In the genomic region with DNA sequence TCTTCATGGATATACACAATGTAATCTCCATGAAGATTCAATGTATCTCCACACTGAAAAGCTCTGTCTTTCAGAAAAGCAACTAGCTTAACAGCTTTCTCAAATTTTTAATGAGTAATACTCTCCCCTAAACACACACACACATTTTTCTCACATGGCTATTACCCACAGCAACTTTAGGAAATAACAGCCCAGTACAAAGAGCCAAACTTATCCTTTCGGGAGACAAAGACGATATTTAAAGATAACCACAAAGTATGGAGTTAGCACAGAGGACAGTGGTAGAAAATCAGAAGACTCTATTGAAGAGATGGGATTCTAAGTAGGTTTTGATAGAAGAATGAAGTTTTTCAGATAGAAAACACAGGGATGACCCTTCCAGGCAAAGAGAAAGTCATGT, we compare ENCODE assay signal across 31 cellular contexts.
DNase-seq lines count a peak whose midpoint lies in the region; ATAC-seq and TF ChIP-seq lines count a peak whose summit lies in the region.
"Had no signal": no experiment of that assay in that cellular context is flagged by ENCODE, and none has a peak within 500 bp of the region (broad histone marks: within the 10 kb centered on the region; RNA-seq: fewer than 3 reads in every experiment).

No MANE protein-coding gene starts in this region.

- no peaks in the 10 kb centered on the region for H3K36me3 ChIP-seq in PC-3 (ENCODE audit: low read depth, low read length)
- H3K36me3 ChIP-seq: colonic mucosa, gastroesophageal sphincter, sigmoid colon, thyroid gland, WERI-Rb-1 had no signal

- H2AFZ ChIP-seq in PC-3 (ENCODE audit: low read length): no peak overlapping the region

- H3K27me3 ChIP-seq in PC-3 (ENCODE audit: low read length): no peaks in the 10 kb centered on the region
- H3K27me3 ChIP-seq: colonic mucosa, gastroesophageal sphincter, sigmoid colon, thyroid gland had no signal

- intact Hi-C loops in PC-3 (cut with micrococcal nuclease): no loop called here

- DNase-seq in COLO829 (ENCODE audit: low spot score) (peak; percentile 89), PC-3 (no peak), cardiac fibroblast (ENCODE audit: low read depth in 2 of 2) (peak; percentile 33 to 52), omental fat pad (ENCODE audit: low spot score) (no peak), dermis blood vessel endothelial cell (no peak), progenitor cell of endocrine pancreas (ENCODE audit: low spot score, unreplicated experiment) (no peak)
- no peak for DNase-seq in effector memory CD8-positive, alpha-beta T cell
- DNase-seq: activated CD4-positive, alpha-beta T cell treated with anti-CD3 and anti-CD28 coated beads for 48 hours; activated gamma-delta T cell treated with Interleukin-2 at 50 U/mL for 16 hours; activated naive CD8-positive, alpha-beta T cell treated with anti-CD3 and anti-CD28 coated beads, Interleukin-2, amount 50 U/mL, for 24 hours; activated T-cell treated with anti-CD3 and anti-CD28 coated beads, Interleukin-2, amount 50 U/mL, for 4 hours; CD4-positive, alpha-beta memory T cell; colonic mucosa; effector memory CD4-positive, alpha-beta T cell; erythroblast; H9; KG1; MM.1S; NCI-H2029; NCI-H2227 treated with DMSO at 0.1 percent for 48 hours; NCI-H69; RPMI8226; thyroid gland; WERI-Rb-1 had no signal

- POLR2A ChIA-PET in PC-3 (lab: Charles Lee; ENCODE audit: unreplicated experiment): interaction anchor here (0.5 to 0.6 kb wide), 3 partner anchors 213 to 493 kb away, joined by 3 to 13 read pairs (median 11); partner anchors contain the start of gene TRIB2

- H3K36me3 Mint-ChIP-seq in effector memory CD8-positive, alpha-beta T cell (ENCODE audit: insufficient read depth): no peaks in the 10 kb centered on the region
- H3K36me3 Mint-ChIP-seq in progenitor cell of endocrine pancreas (ENCODE audit: insufficient read depth): no peaks in the 10 kb centered on the region
- H3K36me3 Mint-ChIP-seq: CD4-positive, alpha-beta memory T cell had no signal

- H3K79me2 ChIP-seq in PC-3 (ENCODE audit: low read length): no peaks in the 10 kb centered on the region

- peaks cover 10% of the 10 kb centered on the region for H3F3A ChIP-seq in PC-3 (ENCODE audit: low read length, unreplicated experiment)

- BruUV-seq in PC-3 (replicated peaks; lab: Mats Ljungman, UMichigan): no TSS peak

- H3K4me3 ChIP-seq in PC-3 (ENCODE audit: low read length): no peak overlapping the region
- no peak overlapping the region for H3K4me3 ChIP-seq in cardiac fibroblast (replicated peaks in 1 of 2; ENCODE audit: low read depth in 2 of 2, low read length in 2 of 2)
- H3K4me3 ChIP-seq: colonic mucosa, gastroesophageal sphincter, psoas muscle, sigmoid colon, SK-N-MC, thyroid gland had no signal

- peaks cover 66% of the 10 kb centered on the region for H3K4me1 ChIP-seq in PC-3 (ENCODE audit: insufficient read depth, low read length)
- H3K4me1 ChIP-seq: psoas muscle had no signal

- H3K9ac ChIP-seq in PC-3 (ENCODE audit: low read length): no peak overlapping the region

- no peak overlapping the region for H3K4me3 Mint-ChIP-seq in effector memory CD8-positive, alpha-beta T cell
- H3K4me3 Mint-ChIP-seq in progenitor cell of endocrine pancreas (ENCODE audit: low read depth): no peak overlapping the region
- H3K4me3 Mint-ChIP-seq: activated naive CD8-positive, alpha-beta T cell treated with anti-CD3 and anti-CD28 coated beads, Interleukin-2, amount 50 U/mL, for 24 hours; activated T-cell treated with anti-CD3 and anti-CD28 coated beads, Interleukin-2, amount 50 U/mL, for 4 hours; CD4-positive, alpha-beta memory T cell; H9; stimulated activated naive CD8-positive, alpha-beta T cell treated with anti-CD3 and anti-CD28 coated beads, Interleukin-15, Interleukin-2, amounts not matched to agents 100 ng/mL and 50 ng/mL, for 24 hours; T-helper 2 cell treated with Interferon-gamma antibody and Interleukin-4, amounts not matched to agents 5 μg/mL and 100 μg/mL, for 36 hours had no signal

- H3K9me3 Mint-ChIP-seq in effector memory CD8-positive, alpha-beta T cell: no peaks in the 10 kb centered on the region
- no peaks in the 10 kb centered on the region for H3K9me3 Mint-ChIP-seq in progenitor cell of endocrine pancreas (ENCODE audit: low read depth)
- H3K9me3 Mint-ChIP-seq: activated naive CD8-positive, alpha-beta T cell treated with anti-CD3 and anti-CD28 coated beads, Interleukin-2, amount 50 U/mL, for 24 hours; activated T-cell treated with anti-CD3 and anti-CD28 coated beads, Interleukin-2, amount 50 U/mL, for 4 hours; CD4-positive, alpha-beta memory T cell; H9; T-helper 2 cell treated with Interferon-gamma antibody and Interleukin-4, amounts not matched to agents 5 μg/mL and 100 μg/mL, for 36 hours had no signal

- TF ChIP-seq CTCF in PC-3 (conservative IDR thresholded peaks at IDR 0.05; ENCODE audit: low read depth, low read length) (no peak), cardiac fibroblast (IDR thresholded peaks at IDR 0.05; ENCODE audit: low read depth, low read length) (no peak), omental fat pad (IDR thresholded peaks at IDR 0.05) (no peak), progenitor cell of endocrine pancreas (IDR thresholded peaks at IDR 0.05; ENCODE audit: unreplicated experiment) (no peak)

- no peaks in the 10 kb centered on the region for H3K9me2 ChIP-seq in PC-3 (replicated peaks; ENCODE audit: low read length)

- no peaks in the 10 kb centered on the region for H3K9me3 ChIP-seq in PC-3 (ENCODE audit: low read length)
- H3K9me3 ChIP-seq: colonic mucosa, gastroesophageal sphincter, psoas muscle, sigmoid colon, thyroid gland had no signal

- H3K4me2 ChIP-seq in PC-3 (ENCODE audit: low read length): no peak overlapping the region

- H3K27me3 Mint-ChIP-seq in effector memory CD8-positive, alpha-beta T cell: peaks cover 0 to 29% of the 10 kb centered on the region in 2 donors
- H3K27me3 Mint-ChIP-seq in progenitor cell of endocrine pancreas: no peaks in the 10 kb centered on the region
- H3K27me3 Mint-ChIP-seq: stimulated activated naive CD8-positive, alpha-beta T cell treated with anti-CD3 and anti-CD28 coated beads, Interleukin-15, Interleukin-2, amounts not matched to agents 100 ng/mL and 50 ng/mL, for 24 hours had no signal

- ATAC-seq in PC-3 (no peak), omental fat pad (ENCODE audit: low FRiP score) (peak; percentile 3), HG03039 (IDR thresholded peaks at IDR 0.05; ENCODE audit: unreplicated experiment) (no peak)
- ATAC-seq in effector memory CD8-positive, alpha-beta T cell (replicated peaks): no peak
- ATAC-seq: activated naive CD8-positive, alpha-beta T cell treated with anti-CD3 and anti-CD28 coated beads, Interleukin-2, amount 50 U/mL, for 24 hours; activated T-cell treated with anti-CD3 and anti-CD28 coated beads, Interleukin-2, amount 50 U/mL, for 4 hours had no signal

- peak overlapping the region; percentile 37 for H3K27ac ChIP-seq in PC-3 (ENCODE audit: low read length)
- H3K27ac ChIP-seq: colonic mucosa, psoas muscle, SK-N-MC, thyroid gland, WERI-Rb-1 had no signal

- no peaks in the 10 kb centered on the region for H3K4me1 Mint-ChIP-seq in effector memory CD8-positive, alpha-beta T cell (ENCODE audit: low read depth in 2 of 2)
- no peaks in the 10 kb centered on the region for H3K4me1 Mint-ChIP-seq in progenitor cell of endocrine pancreas (ENCODE audit: low read depth)
- H3K4me1 Mint-ChIP-seq: CD4-positive, alpha-beta memory T cell had no signal

- CTCF ChIA-PET in PC-3 (lab: Charles Lee): no interaction called here

- no peaks in the 10 kb centered on the region for H4K20me1 ChIP-seq in PC-3 (ENCODE audit: low read length)

- no peak overlapping the region for H3K27ac Mint-ChIP-seq in effector memory CD8-positive, alpha-beta T cell
- H3K27ac Mint-ChIP-seq in progenitor cell of endocrine pancreas: no peak overlapping the region
- H3K27ac Mint-ChIP-seq: activated naive CD8-positive, alpha-beta T cell treated with anti-CD3 and anti-CD28 coated beads, Interleukin-2, amount 50 U/mL, for 24 hours; CD4-positive, alpha-beta memory T cell; H9; stimulated activated naive CD8-positive, alpha-beta T cell treated with anti-CD3 and anti-CD28 coated beads, Interleukin-15, Interleukin-2, amounts not matched to agents 100 ng/mL and 50 ng/mL, for 24 hours; T-helper 2 cell treated with Interferon-gamma antibody and Interleukin-4, amounts not matched to agents 5 μg/mL and 100 μg/mL, for 36 hours had no signal

Comparison
In these comparisons a context has a peak if more than half of its experiments do, and no peak if none do; other contexts are left out.
1. DNase-seq: peak in COLO829 (single experiment) and cardiac fibroblast (2 of 2); none in PC-3 (single experiment), omental fat pad (single experiment), dermis blood vessel endothelial cell (single experiment), effector memory CD8-positive, alpha-beta T cell (0 of 3) and progenitor cell of endocrine pancreas (single experiment).